In genomic region chr1:156571959-156572662, GRCh38 we compare ENCODE assay signal across 8 cellular contexts. TPM values are rescaled to one million over a fixed set of nuclear protein-coding genes. Genes with fewer than 3 reads are reported as not detected.
DNase-seq lines count a peak whose midpoint lies in the region; ATAC-seq and TF ChIP-seq lines count a peak whose summit lies in the region.

Gene IQGAP3, minus strand, starts transcription at chr1:156572565. Its CDS starts 36 bp downstream, at chr1:156572529.

- H3K4me1 ChIP-seq in DOHH2 (ENCODE audit: control insufficient read depth, low read length) (peaks cover 17% of the 10 kb centered on the region), right cardiac atrium (ENCODE audit: control insufficient read depth, insufficient read depth, low read length) (no peaks in the 10 kb centered on the region), psoas muscle (peaks cover 6% of the 10 kb centered on the region), uterus (peaks cover 0 to 5% of the 10 kb centered on the region in 2 donors)

- H3K36me3 ChIP-seq in DOHH2 (ENCODE audit: control insufficient read depth, low read length) = peaks cover 10% of the 10 kb centered on the region; the same call in 1 of the 2 replicates
- H3K36me3 ChIP-seq in psoas muscle (ENCODE audit: insufficient read depth in 1 of 2, low read depth in 1 of 2) = no peaks in the 10 kb centered on the region
- H3K36me3 ChIP-seq in uterus = no peaks in the 10 kb centered on the region

- H3K9me3 ChIP-seq in DOHH2 (ENCODE audit: control insufficient read depth, insufficient read depth, low read length) = no peaks in the 10 kb centered on the region
- H3K9me3 ChIP-seq in right cardiac atrium (ENCODE audit: control insufficient read depth, low read length) = no peaks in the 10 kb centered on the region
- H3K9me3 ChIP-seq in psoas muscle = no peaks in the 10 kb centered on the region
- H3K9me3 ChIP-seq in uterus = no peaks in the 10 kb centered on the region

- H4K20me1 ChIP-seq in DOHH2 (ENCODE audit: control insufficient read depth, insufficient read depth, low read depth, low read length) = no peaks in the 10 kb centered on the region

- under 1% methylated on average over 38 of the region's 38 CpGs for WGBS in right cardiac atrium
- WGBS in psoas muscle, 3 donors = 1% methylated on average over 37 to 38 of the region's 38 CpGs

- intact Hi-C loops in right cardiac atrium (cut with DNase I) = no loop called here
- intact Hi-C loops in psoas muscle (cut with DNase I) = no loop called here
- intact Hi-C loops in uterus (cut with DNase I; ENCODE audit: low total_unique reads) = no loop called here

- H3K4me3 ChIP-seq in DOHH2 (ENCODE audit: low read length) (peak within 1 kb of the TSS; percentile 76), right cardiac atrium (ENCODE audit: low read length) (peak within 1 kb of the TSS; percentile 2), psoas muscle (peak within 1 kb of the TSS; percentile 67), uterus (peak within 1 kb of the TSS; percentile 19 to 24)

- H3K79me2 ChIP-seq in DOHH2 (ENCODE audit: control insufficient read depth, low read length) = peaks cover 18% of the 10 kb centered on the region

- TF ChIP-seq POLR2A in uterus (IDR thresholded peaks at IDR 0.05) = no peak

- no peaks in the 10 kb centered on the region for H3K9me2 ChIP-seq in DOHH2 (replicated peaks; ENCODE audit: control insufficient read depth, low read length)

- H3K27me3 ChIP-seq in DOHH2 (ENCODE audit: control insufficient read depth, low read length) (0 out of 2 replicates have a peak, but pooled peaks cover 2% of the 10 kb centered on the region), right cardiac atrium (ENCODE audit: control insufficient read depth, insufficient read depth) (no peaks in the 10 kb centered on the region), psoas muscle (ENCODE audit: insufficient read depth in 3 of 3, low read length in 2 of 3) (peaks cover 0 to 4% (median 0%) of the 10 kb centered on the region in 3 donors), uterus (no peaks in the 10 kb centered on the region)

- no peak for TF ChIP-seq CTCF in DOHH2 (IDR thresholded peaks at IDR 0.05; ENCODE audit: low read depth, low read length, poor library complexity, severe bottlenecking)
- TF ChIP-seq CTCF in psoas muscle (IDR thresholded peaks at IDR 0.05) = no peak
- TF ChIP-seq CTCF in uterus (IDR thresholded peaks at IDR 0.05) = no peak

- H3K27ac ChIP-seq in DOHH2 (ENCODE audit: low read depth, low read length) = no peak within 1 kb of the TSS
- H3K27ac ChIP-seq in right cardiac atrium (ENCODE audit: low read length) = no peak within 1 kb of the TSS
- H3K27ac ChIP-seq in psoas muscle = no peak within 1 kb of the TSS
- no peak within 1 kb of the TSS for H3K27ac ChIP-seq in uterus

- DNase-seq in NCI-H187 (lab: John Stamatoyannopoulos, UW) = peak; percentile 71 to 86
- peak; percentile 41 to 84 (median 58) for DNase-seq in T-helper 2 cell
- peak in 54 of 58 donors; percentile 12 to 83 (median 58) for DNase-seq in anterior cingulate cortex (lab: John Stamatoyannopoulos, UW)
- peak; percentile 88 to 92 (median 91) for DNase-seq in right cardiac atrium
- DNase-seq in psoas muscle = peak; percentile 85 to 93
- peak; percentile 82 to 83 for DNase-seq in uterus

- no peaks in the 10 kb centered on the region for H3F3A ChIP-seq in DOHH2 (ENCODE audit: control insufficient read depth, insufficient read depth)

- peak; percentile 77 for ATAC-seq in HG02588 (IDR thresholded peaks at IDR 0.05; ENCODE audit: unreplicated experiment)
- peak; percentile 94 to 95 for ATAC-seq in right cardiac atrium
- ATAC-seq in psoas muscle = peak; percentile 94 to 99 (median 96)

- H3K4me2 ChIP-seq in DOHH2 (ENCODE audit: low read length) = peak within 1 kb of the TSS; percentile 93

RNA-seq across cellular contexts. Expression of gene IQGAP3, which starts in this region (rescaled TPM):
- under 1 TPM; 0.06 to 0.86 (median 0.55) TPM for total RNA-seq in right cardiac atrium
- polyA plus RNA-seq in right cardiac atrium = 0.09 TPM
- under 1 TPM; 0.07 to 0.24 (median 0.16) TPM for total RNA-seq in psoas muscle
- under 1 TPM; 0.01 to 0.17 (median 0.04) TPM for polyA plus RNA-seq in psoas muscle
- 10 to 100 TPM in 1 of 4 donors, under 1 TPM in 1, not detected in 2; 0.09 to 13.2 TPM for total RNA-seq in uterus

Comparison
In these comparisons a context has a peak if more than half of its experiments do, and no peak if none do; other contexts are left out.
1. Peak in DNase-seq, ATAC-seq and H3K4me3 ChIP-seq in right cardiac atrium; RNA of the gene not detected or under 1 TPM.
2. Peak in DNase-seq, ATAC-seq and H3K4me3 ChIP-seq in psoas muscle; RNA of the gene not detected or under 1 TPM.
3. H3K4me3 ChIP-seq: peak in every context shown above with its lines; median percentile 76 in DOHH2; 67 in psoas muscle; 22 in uterus; 2 in right cardiac atrium.